In genomic region chr5:143397302-143398052, GRCh38 we compare ENCODE assay signal across 9 cellular contexts. TPM values are rescaled to one million over a fixed set of nuclear protein-coding genes. Genes with fewer than 3 reads are reported as not detected.
DNase-seq lines count a peak whose midpoint lies in the region; ATAC-seq and TF ChIP-seq lines count a peak whose summit lies in the region.
"Had no signal": no experiment of that assay in that cellular context is flagged by ENCODE, and none has a peak within 500 bp of the region (broad histone marks: within the 10 kb centered on the region; RNA-seq: fewer than 3 reads in every experiment).

No MANE protein-coding gene starts in this region.

- peak overlapping the region; percentile 95 for H3K4me3 Mint-ChIP-seq in CD8-positive, alpha-beta T cell
- H3K4me3 Mint-ChIP-seq in natural killer cell: peak overlapping the region; percentile 97

- H3K27me3 Mint-ChIP-seq in CD8-positive, alpha-beta T cell (ENCODE audit: low read depth): no peaks in the 10 kb centered on the region
- H3K27me3 Mint-ChIP-seq in natural killer cell (ENCODE audit: low read depth in 2 of 2): no peaks in the 10 kb centered on the region

- no peaks in the 10 kb centered on the region for H3K9me2 ChIP-seq in Loucy (replicated peaks; ENCODE audit: low read depth, low read length)

- H3K4me3 ChIP-seq in CD8-positive, alpha-beta T cell (ENCODE audit: low read depth, low read length): no peak overlapping the region
- peak overlapping the region; percentile 98 for H3K4me3 ChIP-seq in Loucy (ENCODE audit: low read length, poor library complexity, severe bottlenecking)

- peak overlapping the region; percentile 84 for H3K9ac ChIP-seq in Loucy (ENCODE audit: low read depth, low read length, poor library complexity, severe bottlenecking)

- H3K9me3 ChIP-seq in CD8-positive, alpha-beta T cell (ENCODE audit: low read length): no peaks in the 10 kb centered on the region
- H3K9me3 ChIP-seq in Loucy (ENCODE audit: insufficient read depth, low read depth, low read length): no peaks in the 10 kb centered on the region

- H3K36me3 ChIP-seq in CD8-positive, alpha-beta T cell (ENCODE audit: insufficient read depth, low read length): no peaks in the 10 kb centered on the region
- no peaks in the 10 kb centered on the region; the same call in 1 of the 2 replicates for H3K36me3 ChIP-seq in Loucy (ENCODE audit: insufficient read depth, low read length)

- peaks cover 97% of the 10 kb centered on the region for H4K20me1 ChIP-seq in Loucy (ENCODE audit: insufficient read depth, low read length, poor library complexity, severe bottlenecking)

- CTCF ChIA-PET in CD8-positive, alpha-beta T cell (lab: Charles Lee): interaction anchor here (0.6 kb wide), 1 partner anchor 482 kb away, joined by 3 read pairs; no protein-coding TSS in a partner anchor

- H2AFZ ChIP-seq in Loucy (ENCODE audit: low read length): no peak overlapping the region

- H3F3A ChIP-seq in Loucy (ENCODE audit: low read depth): no peaks in the 10 kb centered on the region

- intact Hi-C loops in CD8-positive, alpha-beta T cell (cut with DNase I, micrococcal nuclease): no loop called here
- intact Hi-C loops in natural killer cell (cut with micrococcal nuclease): loop anchor here (5.0 kb wide), 1 partner anchor 45 kb away; no protein-coding TSS in a partner anchor

- no peak overlapping the region for H3K27ac Mint-ChIP-seq in CD8-positive, alpha-beta T cell
- H3K27ac Mint-ChIP-seq in natural killer cell: peak overlapping the region in 1 of 2 donors; percentile 74

- no peak for DNase-seq in CD8-positive, alpha-beta T cell
- DNase-seq in cerebellar cortex (ENCODE audit: low spot score) (peak; percentile 31), natural killer cell (no peak), DMS 273 treated with DMSO at 0.1 percent for 48 hours (lab: John Stamatoyannopoulos, UW) (no peak)
- DNase-seq in central memory CD4-positive, alpha-beta T cell: no peak
- DNase-seq: activated CD8-positive, alpha-beta memory T cell treated with anti-CD3 and anti-CD28 coated beads for 24 hours had no signal

- peaks cover 85% of the 10 kb centered on the region for H3K4me1 Mint-ChIP-seq in CD8-positive, alpha-beta T cell (ENCODE audit: low read depth)
- H3K4me1 Mint-ChIP-seq in natural killer cell: peaks cover 80 to 86% of the 10 kb centered on the region in 2 donors

- ATAC-seq in CD8-positive, alpha-beta T cell: no peak
- ATAC-seq in natural killer cell (no peak), HG02610 (IDR thresholded peaks at IDR 0.05; ENCODE audit: unreplicated experiment) (no peak), HG03442 (IDR thresholded peaks at IDR 0.05; ENCODE audit: unreplicated experiment) (no peak)

- H3K9me3 Mint-ChIP-seq in CD8-positive, alpha-beta T cell: no peaks in the 10 kb centered on the region
- H3K9me3 Mint-ChIP-seq in natural killer cell: no peaks in the 10 kb centered on the region

- no peak for TF ChIP-seq CTCF in CD8-positive, alpha-beta T cell (IDR thresholded peaks at IDR 0.05)
- TF ChIP-seq CTCF in Loucy (conservative IDR thresholded peaks at IDR 0.05; ENCODE audit: low read length) (no peak), natural killer cell (IDR thresholded peaks at IDR 0.05) (no peak)

- peaks cover 37% of the 10 kb centered on the region for H3K36me3 Mint-ChIP-seq in CD8-positive, alpha-beta T cell
- H3K36me3 Mint-ChIP-seq in natural killer cell: no peaks in the 10 kb centered on the region

- H3K27me3 ChIP-seq in CD8-positive, alpha-beta T cell (ENCODE audit: insufficient read depth, low read length): no peaks in the 10 kb centered on the region
- no peaks in the 10 kb centered on the region for H3K27me3 ChIP-seq in Loucy (ENCODE audit: insufficient read depth, low read length, poor library complexity, severe bottlenecking)

- peaks cover 100% of the 10 kb centered on the region for H3K79me2 ChIP-seq in Loucy (ENCODE audit: insufficient read depth, low read length)

- H3K27ac ChIP-seq in CD8-positive, alpha-beta T cell (ENCODE audit: low read depth, low read length): no peak overlapping the region

- peaks cover 83% of the 10 kb centered on the region for H3K4me1 ChIP-seq in CD8-positive, alpha-beta T cell (ENCODE audit: insufficient read depth, low read length)
- H3K4me1 ChIP-seq in Loucy (ENCODE audit: insufficient read depth, low read length, poor library complexity, severe bottlenecking): peaks cover 78% of the 10 kb centered on the region

- peak overlapping the region; percentile 96 for H3K4me2 ChIP-seq in Loucy (ENCODE audit: low read depth, low read length, poor library complexity, severe bottlenecking)

- POLR2A ChIA-PET in CD8-positive, alpha-beta T cell (lab: Charles Lee): interaction anchor here (0.7 to 1.4 kb wide), 3 partner anchors 36 to 106 kb away, joined by 3 to 4 read pairs (median 3); no protein-coding TSS in a partner anchor

RNA-seq across cellular contexts. Expression of gene NR3C1, which starts 6.0 kb away (rescaled TPM):
- 100 to 1,000 TPM; 179 to 181 TPM for total RNA-seq in CD8-positive, alpha-beta T cell
- 100 to 1,000 TPM; 147 to 168 (median 165) TPM for total RNA-seq in natural killer cell
